ENCODE assay signal across 36 cellular contexts in the genomic region with DNA sequence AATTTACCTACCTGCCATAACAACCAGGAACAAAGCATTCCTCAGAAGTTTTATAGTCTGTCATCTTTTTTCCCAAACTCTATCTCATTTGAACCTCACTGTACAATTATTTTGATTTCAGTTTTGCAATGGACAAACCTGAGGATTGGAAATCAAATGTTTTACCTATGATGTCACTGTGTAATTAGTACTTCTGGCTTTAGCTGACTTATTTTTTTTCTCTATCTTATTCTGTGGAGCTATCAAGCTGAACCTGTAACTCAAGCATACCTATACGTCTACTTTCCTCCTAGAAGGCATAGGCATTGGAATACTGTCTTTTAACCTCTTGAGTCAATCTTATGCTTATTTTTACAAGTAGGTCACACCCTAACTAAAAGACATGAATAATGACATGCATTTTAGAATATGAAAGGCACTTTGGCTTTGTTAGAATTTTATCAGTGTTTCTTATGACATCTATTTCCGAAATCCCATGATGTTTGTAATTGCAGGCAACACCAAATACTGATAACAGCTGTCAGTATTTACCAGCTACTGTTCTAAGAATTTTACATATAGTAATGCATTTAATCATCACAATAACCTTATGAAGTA. TPM values are rescaled to one million over a fixed set of nuclear protein-coding genes. Genes with fewer than 3 reads are reported as not detected.
"Had no signal": no experiment of that assay in that cellular context is flagged by ENCODE, and none has a peak within 500 bp of the region (broad histone marks: within the 10 kb centered on the region; RNA-seq: fewer than 3 reads in every experiment).

No MANE protein-coding gene starts in this region.

- H3K9me3 ChIP-seq: MG63 had no signal

- H3K36me3 ChIP-seq: MG63 had no signal

- DNase-seq: Karpas-422, Kasumi-1, MG63, MM.1S, MV-4-11, NCI-H1048, NCI-H1092, NCI-H1092 treated with DMSO at 0.1 percent for 48 hours, NCI-H1105, NCI-H1105 treated with DMSO at 0.1 percent for 48 hours, NCI-H1417, NCI-H1417 treated with DMSO at 0.1 percent for 48 hours, NCI-H1436, NCI-H1436 treated with DMSO at 0.1 percent for 48 hours, NCI-H146, NCI-H1694, NCI-H1694 treated with DMSO at 0.1 percent for 48 hours, NCI-H187, NCI-H187 treated with DMSO at 0.1 percent for 48 hours, NCI-H1930, NCI-H2029, NCI-H2029 treated with DMSO at 0.1 percent for 48 hours, NCI-H2081, NCI-H2081 treated with DMSO at 0.1 percent for 48 hours, NCI-H2107, NCI-H2171, NCI-H2171 treated with DMSO at 0.1 percent for 48 hours, NCI-H2227 treated with DMSO at 0.1 percent for 48 hours, NCI-H226, NCI-H345, NCI-H446, NCI-H446 treated with DMSO at 0.1 percent for 48 hours, NCI-H510A had no signal

- H3K27ac ChIP-seq: KMS-11 had no signal

- H3K4me3 ChIP-seq: MG63 had no signal

- H3K27me3 ChIP-seq: MG63 had no signal

RNA-seq across cellular contexts. Expression of a gene that starts 21.5 kb away (rescaled TPM):
- total RNA-seq: LHCN-M2, M059J had no signal
